8 cellular contexts compared by ENCODE assay signal in genomic region chr1:205774277-205775014, GRCh38.
DNase-seq lines count a peak whose midpoint lies in the region; ATAC-seq and TF ChIP-seq lines count a peak whose summit lies in the region.

No MANE protein-coding gene starts in this region.

- H3K4me2 ChIP-seq in BLaER1: peak overlapping the region; percentile 98

- H3K9ac ChIP-seq in BLaER1 (peak overlapping the region; percentile 77), SK-N-MC (ENCODE audit: insufficient read length) (peak overlapping the region; percentile 81)

- H3K9me3 ChIP-seq in BLaER1 (peaks cover 10% of the 10 kb centered on the region; the same call in 1 of the 2 replicates), SK-N-MC (ENCODE audit: low read depth, low read length) (no peaks in the 10 kb centered on the region)

- TF ChIP-seq CTCF in astrocyte of the cerebellum (IDR thresholded peaks at IDR 0.05; ENCODE audit: low read depth, low read length, missing control alignments): no peak

- H3K4me3 ChIP-seq in BLaER1: peak overlapping the region; percentile 81
- H3K4me3 ChIP-seq in SK-N-MC: peak overlapping the region; percentile 98
- peak overlapping the region; percentile 83 for H3K4me3 ChIP-seq in astrocyte of the cerebellum (ENCODE audit: low read depth, low read length)

- in situ Hi-C loops in astrocyte of the cerebellum (cut with HindIII; ENCODE audit: low sequenced_read_pairs): no loop called here

- peaks cover 32% of the 10 kb centered on the region for H3K27me3 ChIP-seq in BLaER1

- H3K36me3 ChIP-seq in BLaER1 (peaks cover 3% of the 10 kb centered on the region; the same call in 1 of the 2 replicates), SK-N-MC (ENCODE audit: insufficient read depth, low read length) (peaks cover 12% of the 10 kb centered on the region; the same call in 1 of the 2 replicates)

- no peaks in the 10 kb centered on the region for H4K20me1 ChIP-seq in BLaER1

- H3K27ac ChIP-seq in BLaER1: no peak overlapping the region
- no peak overlapping the region for H3K27ac ChIP-seq in SK-N-MC

- peaks cover 29% of the 10 kb centered on the region for H3K4me1 ChIP-seq in BLaER1

- ATAC-seq in GM21723 (IDR thresholded peaks at IDR 0.05; ENCODE audit: unreplicated experiment): peak; percentile 31
- no peak for ATAC-seq in GM21619 (IDR thresholded peaks at IDR 0.05; ENCODE audit: unreplicated experiment)
- no peak for ATAC-seq in GM18870 (IDR thresholded peaks at IDR 0.05; ENCODE audit: unreplicated experiment)

- DNase-seq in SK-N-MC (ENCODE audit: low read depth, low spot score) (no peak), astrocyte of the cerebellum (ENCODE audit: low read depth) (no peak), islet precursor cell (peak; percentile 80)
- DNase-seq in stimulated activated CD4-positive, alpha-beta T cell treated with anti-CD3 and anti-CD28 coated beads, Interleukin-1b, Interleukin-23, amount 100 ng/mL, for 48 hours: peak; percentile 33

Comparison
In these comparisons a context has a peak if more than half of its experiments do, and no peak if none do; other contexts are left out.
1. DNase-seq: peak in islet precursor cell (single experiment) and stimulated activated CD4-positive, alpha-beta T cell treated with anti-CD3 and anti-CD28 coated beads, Interleukin-1b, Interleukin-23, amount 100 ng/mL, for 48 hours (single experiment); none in SK-N-MC (single experiment) and astrocyte of the cerebellum (single experiment).
2. Peak in every context shown above with its lines, with median percentiles within 50 percentile points of each other: H3K4me3 ChIP-seq.